Comparison of ENCODE assay signal across 8 cellular contexts in the genomic region with DNA sequence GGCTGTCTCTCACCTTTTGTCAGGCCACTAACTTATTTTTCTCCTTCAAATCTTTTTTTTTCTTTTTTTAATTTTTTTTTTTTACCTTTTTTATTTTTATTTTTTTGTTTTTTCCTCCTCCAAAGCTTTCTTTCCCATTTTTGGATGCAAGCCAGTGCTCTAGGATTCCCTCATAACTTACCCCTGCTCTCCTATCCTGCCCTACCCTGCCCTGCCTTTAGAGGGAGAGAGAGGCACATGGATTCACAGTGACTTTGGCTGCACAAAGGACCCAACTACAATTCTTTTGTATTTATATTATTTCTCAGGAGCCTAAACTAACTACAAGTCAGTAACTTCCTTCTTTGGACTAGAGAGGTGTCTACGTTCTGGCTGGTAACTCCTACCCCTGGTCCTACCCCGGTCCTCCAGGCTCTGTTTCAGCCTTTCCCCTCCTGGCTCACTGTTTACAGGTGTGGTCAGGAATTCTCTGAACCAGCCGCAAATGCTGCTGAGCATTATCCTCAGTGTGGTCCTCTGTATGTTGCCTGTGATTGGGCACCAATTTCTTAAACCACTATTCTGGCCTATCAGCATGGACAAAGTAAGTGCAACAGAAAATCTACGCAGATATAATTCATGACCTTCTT. TPM values are rescaled to one million over a fixed set of nuclear protein-coding genes. Genes with fewer than 3 reads are reported as not detected.
DNase-seq lines count a peak whose midpoint lies in the region; ATAC-seq and TF ChIP-seq lines count a peak whose summit lies in the region.

No MANE protein-coding gene starts in this region.

- CTCF ChIA-PET in HEK293T (lab: Yijun Ruan, JAX) (no interaction called here), PC-9 (lab: Charles Lee) (interaction anchor here (0.8 to 1.0 kb wide), 2 partner anchors 66 to 72 kb away, joined by 4 to 8 read pairs; no protein-coding TSS in a partner anchor), mammary epithelial cell (lab: Charles Lee; ENCODE audit: low non-redundant PET) (interaction anchor here (0.6 to 1.0 kb wide), 3 partner anchors 71 to 113 kb away, joined by 3 to 10 read pairs (median 5); no protein-coding TSS in a partner anchor)

- H3K27me3 ChIP-seq in PC-9 (ENCODE audit: insufficient read depth, low read depth): no peaks in the 10 kb centered on the region
- H3K27me3 ChIP-seq in mammary epithelial cell (ENCODE audit: insufficient read depth, low read length): no peaks in the 10 kb centered on the region
- no peaks in the 10 kb centered on the region for H3K27me3 ChIP-seq in right lobe of liver

- 51% methylated on average over 3 of the region's 4 CpGs for WGBS in mammary epithelial cell (ENCODE audit: low coverage, missing lambda C conversion rate)
- WGBS in right lobe of liver (ENCODE audit: insufficient coverage, low coverage, low lambda C conversion rate, missing lambda C conversion rate): 51% methylated on average over 3 of the region's 4 CpGs

- DNase-seq in COLO829 (ENCODE audit: low spot score) (peak; percentile 73), HEK293T (ENCODE audit: extremely low spot score) (peak; percentile 54), PC-9 (peak; percentile 50 to 57), mammary epithelial cell (peak; percentile 56), right lobe of liver (peak in 2 of 3 donors; percentile 47 to 73), NCI-H1092 (lab: John Stamatoyannopoulos, UW) (no peak)

- intact Hi-C loops in PC-9 (cut with micrococcal nuclease; ENCODE audit: unreplicated experiment): loop anchor here (1.0 to 10.0 kb wide), 3 partner anchors 73 to 253 kb away; a partner anchor contains a TSS
- intact Hi-C loops in mammary epithelial cell (cut with micrococcal nuclease): loop anchor here (1.0 to 10.0 kb wide), 6 partner anchors 73 to 403 kb away; a partner anchor contains a TSS
- intact Hi-C loops in right lobe of liver (cut with DNase I): loop anchor here in 1 of 2 donors (5.0 kb wide), 1 partner anchor 76 kb away; no protein-coding TSS in a partner anchor

- H3K9me2 ChIP-seq in PC-9 (ENCODE audit: insufficient read depth): no peaks in the 10 kb centered on the region

- TF ChIP-seq POLR2A in right lobe of liver (IDR thresholded peaks at IDR 0.05): no peak

- H2AFZ ChIP-seq in PC-9 (no peak overlapping the region), mammary epithelial cell (ENCODE audit: low read depth, low read length) (no peak overlapping the region)

- H3K9me3 ChIP-seq in PC-9 (ENCODE audit: insufficient read depth, low read depth): no peaks in the 10 kb centered on the region
- no peaks in the 10 kb centered on the region for H3K9me3 ChIP-seq in mammary epithelial cell (replicated peaks; ENCODE audit: insufficient read depth, low read length)
- H3K9me3 ChIP-seq in right lobe of liver: no peaks in the 10 kb centered on the region

- H3K4me2 ChIP-seq in PC-9 (no peak overlapping the region), mammary epithelial cell (ENCODE audit: insufficient read depth, low read depth, low read length) (no peak overlapping the region)

- in situ Hi-C loops in mammary epithelial cell (cut with MboI; ENCODE audit: low sequenced_read_pairs in 2 of 2): no loop called here

- H3K4me1 ChIP-seq in PC-9 (replicated peaks; ENCODE audit: insufficient read depth) (no peaks in the 10 kb centered on the region), mammary epithelial cell (ENCODE audit: insufficient read depth, low read length) (no peaks in the 10 kb centered on the region), right lobe of liver (no peaks in the 10 kb centered on the region)

- no peak overlapping the region for H3K9ac ChIP-seq in mammary epithelial cell (ENCODE audit: insufficient read depth, low read length)

- no peak overlapping the region for H3K27ac ChIP-seq in PC-9
- H3K27ac ChIP-seq in mammary epithelial cell (ENCODE audit: insufficient read depth, low read depth, low read length): no peak overlapping the region
- H3K27ac ChIP-seq in right lobe of liver: no peak overlapping the region

- POLR2A ChIA-PET in HEK293T (lab: Yijun Ruan, JAX): no interaction called here
- POLR2A ChIA-PET in PC-9 (lab: Charles Lee; ENCODE audit: unreplicated experiment): no interaction called here

- H3K79me2 ChIP-seq in PC-9 (ENCODE audit: low read depth): no peaks in the 10 kb centered on the region
- H3K79me2 ChIP-seq in mammary epithelial cell (ENCODE audit: insufficient read depth, low read length): no peaks in the 10 kb centered on the region

- BruUV-seq in PC-9 (replicated peaks; lab: Mats Ljungman, UMichigan) (no TSS peak), mammary epithelial cell (replicated peaks; lab: Mats Ljungman, UMichigan) (no TSS peak)

- TF ChIP-seq CTCF in PC-9 (conservative IDR thresholded peaks at IDR 0.05) (peak; percentile 74), mammary epithelial cell (conservative IDR thresholded peaks at IDR 0.05 in 1 of 2, IDR thresholded peaks at IDR 0.05 in 1 of 2; ENCODE audit: extremely low read depth in 1 of 2, insufficient read depth in 1 of 2, low read depth in 1 of 2, low read length in 2 of 2) (peak; percentile 95 to 97), right lobe of liver (IDR thresholded peaks at IDR 0.05) (peak; percentile 68 to 87 (median 78))

- no peaks in the 10 kb centered on the region for H3K36me3 ChIP-seq in PC-9 (ENCODE audit: low read depth)
- no peaks in the 10 kb centered on the region for H3K36me3 ChIP-seq in mammary epithelial cell (ENCODE audit: insufficient read depth, low read length)
- no peaks in the 10 kb centered on the region for H3K36me3 ChIP-seq in right lobe of liver

- peak; percentile 82 to 85 (median 84) for ATAC-seq in right lobe of liver
- no peak for ATAC-seq in GM18517 (IDR thresholded peaks at IDR 0.05; ENCODE audit: unreplicated experiment)
- ATAC-seq in GM19324 (IDR thresholded peaks at IDR 0.05; ENCODE audit: low FRiP score, unreplicated experiment): no peak

- dilution Hi-C loops in mammary epithelial cell (cut with HindIII; ENCODE audit: low sequenced_read_pairs): no loop called here

- no peaks in the 10 kb centered on the region for H3F3A ChIP-seq in PC-9 (ENCODE audit: insufficient read depth, low read depth)

- H3K4me3 ChIP-seq in PC-9 (no peak overlapping the region), mammary epithelial cell (replicated peaks in 1 of 3; ENCODE audit: insufficient read depth in 1 of 3, low read depth in 2 of 3, low read length in 3 of 3) (no peak overlapping the region), right lobe of liver (no peak overlapping the region)

- no peaks in the 10 kb centered on the region for H4K20me1 ChIP-seq in PC-9 (ENCODE audit: insufficient read depth)
- H4K20me1 ChIP-seq in mammary epithelial cell (ENCODE audit: insufficient read depth, low read length): no peaks in the 10 kb centered on the region

TF ChIP-seq in HEK293T, 16 proteins besides CTCF, POLR2A, EP300 and RAD21:
- no peak for TF ChIP-seq TARDBP (IDR thresholded peaks at IDR 0.05)
- no peak for TF ChIP-seq SUZ12 (IDR thresholded peaks at IDR 0.05)
- TF ChIP-seq ELF4 (IDR thresholded peaks at IDR 0.05): no peak
- TF ChIP-seq L3MBTL2 (conservative IDR thresholded peaks at IDR 0.05): no peak
- no peak for TF ChIP-seq SP1 (IDR thresholded peaks at IDR 0.05)
- TF ChIP-seq FOXA1 (IDR thresholded peaks at IDR 0.05): no peak
- TF ChIP-seq HDGF (IDR thresholded peaks at IDR 0.05; ENCODE audit: borderline replicate concordance): no peak
- no peak for TF ChIP-seq NFRKB (IDR thresholded peaks at IDR 0.05)

RNA-seq across cellular contexts. Expression of a gene that starts 8.4 kb away (rescaled TPM):
- 10.1 and 12.5 TPM in 2 replicates for total RNA-seq in PC-9 (2021)
- 10 to 100 TPM; 27.3 to 30.0 TPM for total RNA-seq in mammary epithelial cell
- polyA plus RNA-seq in mammary epithelial cell: 8.6 TPM
- polyA minus RNA-seq in mammary epithelial cell: 14.2 TPM
- 10 to 100 TPM in 2 of 6 experiments, 1 to 10 TPM in 4; 6.0 to 12.9 (median 9.1) TPM for total RNA-seq in right lobe of liver

Comparison
In these comparisons a context has a peak if more than half of its experiments do, and no peak if none do; other contexts are left out.
1. ATAC-seq: peak in right lobe of liver (4 of 4); none in GM18517 (single experiment) and GM19324 (single experiment).
2. Peak in every context shown above with its lines, with median percentiles within 50 percentile points of each other: CTCF ChIP-seq.